In the genomic region with DNA sequence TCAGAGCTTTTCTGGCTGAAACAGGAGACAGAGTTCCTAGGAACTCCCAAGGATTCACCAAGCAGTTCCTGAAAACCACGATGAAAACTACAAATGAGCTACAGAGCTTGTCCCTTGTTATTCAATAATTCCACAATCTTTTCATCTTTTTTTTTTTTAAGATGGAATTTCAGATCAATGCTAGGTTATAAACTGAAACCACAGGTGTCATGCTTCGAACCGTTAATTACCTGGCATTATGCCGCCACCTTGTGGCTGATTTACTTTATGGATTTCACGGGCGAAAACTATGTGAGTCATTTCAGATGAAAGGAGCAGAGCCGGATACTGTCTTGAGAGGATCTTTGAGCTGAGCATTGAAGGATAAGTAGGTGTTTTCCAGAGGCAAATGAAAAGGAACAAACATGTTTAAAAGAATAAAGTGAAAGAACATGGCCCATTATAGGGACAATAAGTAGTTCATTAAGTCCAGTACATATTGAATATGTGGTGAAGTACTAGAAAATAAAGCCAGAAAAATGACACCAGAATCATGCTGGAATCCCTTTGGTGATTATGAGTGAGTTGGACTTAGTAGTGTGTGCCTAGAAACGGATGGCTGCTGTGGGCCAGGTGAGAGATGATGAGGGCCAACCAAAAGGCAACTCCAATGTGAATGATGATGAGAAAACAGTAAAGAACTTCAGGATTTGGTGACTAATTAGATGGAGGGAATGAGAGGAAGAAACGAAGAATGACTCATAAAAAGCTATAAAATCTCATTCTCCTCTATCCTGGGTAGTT, we compare ENCODE assay signal across 8 cellular contexts. TPM values are rescaled to one million over a fixed set of nuclear protein-coding genes. Genes with fewer than 3 reads are reported as not detected.
DNase-seq lines count a peak whose midpoint lies in the region; ATAC-seq and TF ChIP-seq lines count a peak whose summit lies in the region.

No MANE protein-coding gene starts in this region.

- DNase-seq in AG08396 (ENCODE audit: low spot score) (peak; percentile 58), NCI-H82 (lab: John Stamatoyannopoulos, UW) (peak; percentile 87), dorsolateral prefrontal cortex (peak in 9 of 10 donors; percentile 62 to 93 (median 76)), lung microvascular endothelial cell (ENCODE audit: low read depth in 2 of 2) (peak; percentile 77 to 79)
- DNase-seq in activated CD4-positive, alpha-beta T cell treated with anti-CD3 and anti-CD28 coated beads, Interleukin-2, amount 50 U/mL, for 48 hours = peak; percentile 79 to 87
- peak; percentile 75 for DNase-seq in stimulated activated CD8-positive, alpha-beta memory T cell treated with anti-CD3 and anti-CD28 coated beads, Interleukin-15, amount 100 ng/mL, for 1 hour (ENCODE audit: low read depth)

- peak; percentile 67 to 96 (median 84) for TF ChIP-seq CTCF in dorsolateral prefrontal cortex (IDR thresholded peaks at IDR 0.05 in 54 of 56, conservative IDR thresholded peaks at IDR 0.05 in 2 of 56; ENCODE audit: low read depth in 1 of 56, partially characterized antibody in 56 of 56)

- intact Hi-C loops in dorsolateral prefrontal cortex (cut with DNase I) = loop anchor here (1.0 to 5.0 kb wide), 3 partner anchors 281 to 558 kb away; no protein-coding TSS in a partner anchor

- H3K27ac ChIP-seq in dorsolateral prefrontal cortex = peak overlapping the region in 6 of 59 donors; percentile 10 to 59 (median 20)

- no peaks in the 10 kb centered on the region for H3K27me3 ChIP-seq in dorsolateral prefrontal cortex

- peak overlapping the region in 35 of 59 donors; percentile 5 to 55 (median 32) for H3K4me3 ChIP-seq in dorsolateral prefrontal cortex

- ATAC-seq in GM18909 (IDR thresholded peaks at IDR 0.05; ENCODE audit: poor library complexity, unreplicated experiment) (peak; percentile 60), HG03521 (IDR thresholded peaks at IDR 0.05; ENCODE audit: unreplicated experiment) (peak; percentile 56)

RNA-seq across cellular contexts. Expression of gene CRYGS, which starts 3.5 kb away (rescaled TPM):
- total RNA-seq in dorsolateral prefrontal cortex (10 to 100 TPM in 6 of 120 experiments, 1 to 10 TPM in 114; 2.6 to 11.3 (median 6.5) TPM), lung microvascular endothelial cell (0.87 and 1.2 TPM in 2 replicates)

RNA-seq across cellular contexts. Expression of gene TBCCD1, which starts 26.5 kb away (rescaled TPM):
- total RNA-seq in dorsolateral prefrontal cortex (10 to 100 TPM in 112 of 120 experiments, 1 to 10 TPM in 8; 9.0 to 18.1 (median 12.5) TPM), lung microvascular endothelial cell (12.9 and 17.3 TPM in 2 replicates)

RNA-seq across cellular contexts. Expression of gene DNAJB11, which starts 29.9 kb away (rescaled TPM):
- total RNA-seq in dorsolateral prefrontal cortex (10 to 100 TPM; 13.8 to 50.8 (median 25.0) TPM), lung microvascular endothelial cell (36.8 and 60.7 TPM in 2 replicates)
